ENCODE assay signal across 17 cellular contexts in the genomic region with DNA sequence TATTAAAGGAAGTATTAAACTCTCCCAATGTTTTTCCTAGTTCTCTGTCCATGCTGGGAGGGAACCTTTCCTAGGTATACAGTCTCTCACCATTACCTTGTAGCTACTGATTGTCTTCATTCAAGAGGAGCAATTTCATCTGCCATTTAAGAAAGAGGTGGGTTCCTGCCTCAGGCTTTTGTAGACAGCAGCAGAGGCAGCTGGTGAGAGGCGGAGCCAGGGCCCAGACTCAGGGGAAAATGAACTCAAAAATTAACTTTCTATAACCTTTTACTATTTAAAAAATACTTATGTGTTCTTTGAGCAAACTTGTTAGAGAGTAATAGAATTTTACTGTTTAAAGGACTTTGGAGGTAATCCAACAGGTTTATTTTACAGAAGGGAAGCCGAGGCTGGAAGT.
A peak's percentile ranks its signal among the peaks of the same experiment; 100 is the strongest.
DNase-seq lines count a peak whose midpoint lies in the region; ATAC-seq and TF ChIP-seq lines count a peak whose summit lies in the region.
"Had no signal": no experiment of that assay in that cellular context is flagged by ENCODE, and none has a peak within 500 bp of the region (broad histone marks: within the 10 kb centered on the region; RNA-seq: fewer than 3 reads in every experiment).

No MANE protein-coding gene starts in this region.

- no peak for ATAC-seq in thoracic aorta (ENCODE audit: insufficient number of reproducible peaks, low FRiP score, low read depth)
- no peak for ATAC-seq in HG03521 (IDR thresholded peaks at IDR 0.05; ENCODE audit: unreplicated experiment)
- ATAC-seq: activated CD4-positive, CD25-positive, alpha-beta regulatory T cell treated with anti-CD3 and anti-CD28 coated beads, Interleukin-2, amount 50 U/mL, for 24 hours; GM12878 had no signal

- H3K27me3 Mint-ChIP-seq in nephron (ENCODE audit: low read depth), result no peaks in the 10 kb centered on the region

- no peaks in the 10 kb centered on the region for H3K36me3 ChIP-seq in thoracic aorta
- H3K36me3 ChIP-seq: BLaER1 treated with 17β-estradiol and CSF1 and Interleukin-3, amounts not matched to agents 10 nM and 100 nM had no signal

- peak; percentile 28 for DNase-seq in NCI-H69 (lab: John Stamatoyannopoulos, UW)
- peak; percentile 32 for DNase-seq in choroid plexus epithelial cell (ENCODE audit: low read depth)
- DNase-seq in thoracic aorta (ENCODE audit: low spot score), result no peak
- no peak for DNase-seq in NCI-H446 (lab: John Stamatoyannopoulos, UW)
- DNase-seq in T-helper 1 cell, result no peak
- DNase-seq: activated naive CD8-positive, alpha-beta T cell treated with anti-CD3 and anti-CD28 coated beads, Interleukin-2, amount 10 ng/mL, durations not matched to agents 7 days and 5 days; GDM1; hypothalamus; Karpas-422; NCI-H1092 treated with DMSO at 0.1 percent for 48 hours; NCI-H748 treated with DMSO at 0.1 percent for 48 hours; T1000 had no signal

- peak overlapping the region; percentile 70 to 78 for H3K27ac ChIP-seq in thoracic aorta
- H3K27ac ChIP-seq: BLaER1 treated with 17β-estradiol and CSF1 and Interleukin-3, amounts not matched to agents 10 nM and 100 nM had no signal

- H3K4me3 Mint-ChIP-seq in nephron, result no peak overlapping the region
- H3K4me3 Mint-ChIP-seq: activated naive CD8-positive, alpha-beta T cell treated with anti-CD3 and anti-CD28 coated beads, Interleukin-2, amount 10 ng/mL, durations not matched to agents 7 days and 5 days had no signal

- peaks cover 10 to 38% of the 10 kb centered on the region in 2 donors for H3K4me1 ChIP-seq in thoracic aorta (ENCODE audit: control insufficient read depth in 1 of 2, low read depth in 2 of 2)

- TF ChIP-seq CTCF in choroid plexus epithelial cell (conservative IDR thresholded peaks at IDR 0.05; ENCODE audit: low read depth, low read length), result no peak
- no peak for TF ChIP-seq CTCF in nephron (IDR thresholded peaks at IDR 0.05; ENCODE audit: unreplicated experiment in 3 of 3)
- no peak for TF ChIP-seq CTCF in thoracic aorta (IDR thresholded peaks at IDR 0.05)

- H3K4me3 ChIP-seq in choroid plexus epithelial cell (ENCODE audit: low read depth, low read length) (no peak overlapping the region), thoracic aorta (peak overlapping the region; percentile 45)
- H3K4me3 ChIP-seq: BLaER1 treated with 17β-estradiol and CSF1 and Interleukin-3, amounts not matched to agents 10 nM and 100 nM; GM12878 had no signal

- H3K9me3 Mint-ChIP-seq in nephron, result peaks cover 9% of the 10 kb centered on the region
- H3K9me3 Mint-ChIP-seq: activated naive CD8-positive, alpha-beta T cell treated with anti-CD3 and anti-CD28 coated beads, Interleukin-2, amount 10 ng/mL, durations not matched to agents 7 days and 5 days had no signal

- H3K27ac Mint-ChIP-seq in nephron, result peak overlapping the region in 2 of 3 experiments; percentile 97 to 99
- H3K27ac Mint-ChIP-seq: activated naive CD8-positive, alpha-beta T cell treated with anti-CD3 and anti-CD28 coated beads, Interleukin-2, amount 10 ng/mL, durations not matched to agents 7 days and 5 days had no signal

- no peaks in the 10 kb centered on the region for H3K27me3 ChIP-seq in thoracic aorta (replicated peaks; ENCODE audit: insufficient read depth)
- H3K27me3 ChIP-seq: BLaER1 treated with 17β-estradiol and CSF1 and Interleukin-3, amounts not matched to agents 10 nM and 100 nM had no signal

- no peaks in the 10 kb centered on the region for H3K9me3 ChIP-seq in thoracic aorta
- H3K9me3 ChIP-seq: BLaER1 treated with 17β-estradiol and CSF1 and Interleukin-3, amounts not matched to agents 10 nM and 100 nM had no signal

- H3K36me3 Mint-ChIP-seq in nephron (ENCODE audit: low read depth), result peaks cover 4% of the 10 kb centered on the region
- H3K36me3 Mint-ChIP-seq: activated naive CD8-positive, alpha-beta T cell treated with anti-CD3 and anti-CD28 coated beads, Interleukin-2, amount 10 ng/mL, durations not matched to agents 7 days and 5 days had no signal

- peaks cover 40% of the 10 kb centered on the region for H3K4me1 Mint-ChIP-seq in nephron
- H3K4me1 Mint-ChIP-seq: activated naive CD8-positive, alpha-beta T cell treated with anti-CD3 and anti-CD28 coated beads, Interleukin-2, amount 10 ng/mL, durations not matched to agents 7 days and 5 days had no signal

Comparison
In these comparisons a context has a peak if more than half of its experiments do, and no peak if none do; other contexts are left out.
1. DNase-seq: peak in NCI-H69 (single experiment) and choroid plexus epithelial cell (single experiment); none in thoracic aorta (single experiment), NCI-H446 (0 of 2) and T-helper 1 cell (0 of 5).